ENCODE assay signal across 8 cellular contexts in the genomic region with DNA sequence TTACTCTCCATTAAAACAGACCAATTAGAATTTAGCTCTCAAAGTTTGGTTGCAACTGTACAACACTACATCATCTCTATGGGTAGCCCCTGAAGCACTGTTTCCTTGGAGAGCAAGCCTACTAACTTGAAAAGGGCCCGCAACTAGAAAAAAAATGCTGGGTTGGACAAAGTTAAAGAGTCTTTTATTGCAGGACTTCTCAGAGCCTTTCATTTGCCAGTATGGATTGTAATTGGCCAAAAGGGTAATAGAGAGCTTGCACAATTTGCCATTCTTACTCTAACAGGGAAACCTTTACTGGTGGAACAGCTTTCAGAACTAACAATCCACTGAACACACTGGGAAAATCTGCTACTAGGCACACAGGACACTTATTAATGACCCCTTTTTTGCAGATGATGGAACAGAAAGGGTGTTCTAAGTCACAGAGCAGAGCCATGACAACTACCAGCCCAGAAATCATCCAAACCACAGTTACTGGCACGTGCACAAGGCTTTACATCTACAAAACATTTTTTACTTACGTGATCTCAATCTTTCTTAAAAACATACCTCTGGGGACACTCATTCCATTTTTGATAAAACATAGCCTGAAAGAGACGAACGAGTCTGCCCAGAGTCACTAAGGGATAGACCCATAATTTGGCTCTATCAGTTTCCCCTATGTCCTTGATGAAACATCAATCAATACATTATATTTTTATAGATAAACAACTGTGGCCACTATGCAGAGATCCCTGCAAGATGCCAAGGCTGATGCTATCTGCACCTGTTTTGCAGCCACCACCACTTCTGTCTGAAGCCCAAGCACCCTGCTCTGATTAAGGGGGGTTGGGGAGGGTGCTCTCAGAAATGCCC.
DNase-seq lines count a peak whose midpoint lies in the region; ATAC-seq and TF ChIP-seq lines count a peak whose summit lies in the region.

No MANE protein-coding gene starts in this region.

- H3K4me3 ChIP-seq in GM06990 (replicated peaks; ENCODE audit: low read depth, low read length), result peak overlapping the region; percentile 77
- peak overlapping the region; percentile 63 for H3K4me3 ChIP-seq in choroid plexus epithelial cell (ENCODE audit: low read depth, low read length)
- no peak overlapping the region for H3K4me3 ChIP-seq in neuronal stem cell (ENCODE audit: low read length in 2 of 2)

- no peak overlapping the region for H3K4me2 ChIP-seq in neuronal stem cell (ENCODE audit: insufficient read depth, low read length, poor library complexity, severe bottlenecking)

- H3K4me1 ChIP-seq in neuronal stem cell (ENCODE audit: control insufficient read depth in 2 of 2, insufficient read depth in 1 of 2, low read depth in 1 of 2, low read length in 2 of 2), result peaks cover 3 to 11% of the 10 kb centered on the region in 2 donors

- POLR2A ChIA-PET in HEK293T (lab: Yijun Ruan, JAX), result no interaction called here

- no peak overlapping the region for H3K9ac ChIP-seq in neuronal stem cell (ENCODE audit: low read depth, low read length, poor library complexity)

- no peaks in the 10 kb centered on the region for H3K27me3 ChIP-seq in GM06990 (replicated peaks; ENCODE audit: control insufficient read depth, insufficient read depth, low read length)
- peaks cover 7 to 52% (median 35%) of the 10 kb centered on the region in 3 experiments for H3K27me3 ChIP-seq in neuronal stem cell (ENCODE audit: control insufficient read depth in 3 of 3, insufficient read depth in 3 of 3, low read depth in 1 of 3, low read length in 3 of 3)

- no peak overlapping the region for H2BK12ac ChIP-seq in neuronal stem cell (ENCODE audit: low read length)

- H3K14ac ChIP-seq in neuronal stem cell (ENCODE audit: low read length), result no peak overlapping the region

- H2AK5ac ChIP-seq in neuronal stem cell (ENCODE audit: low read depth, low read length), result peak overlapping the region; percentile 39

- no CpG with 5 or more reads among the region's 5 CpGs for WGBS in neuronal stem cell (ENCODE audit: extremely low coverage in 2 of 2, insufficient read length in 2 of 2, insufficient replicate concordance in 1 of 2), 2 donors

- H4K91ac ChIP-seq in neuronal stem cell (ENCODE audit: low read depth, low read length, poor library complexity), result no peak overlapping the region

- DNase-seq in GM06990 (ENCODE audit: extremely low read depth, insufficient read length) (no peak), NAMALWA (ENCODE audit: low spot score) (peak; percentile 55), choroid plexus epithelial cell (ENCODE audit: low read depth) (no peak), neuronal stem cell (ENCODE audit: low spot score) (no peak), HEK293T (ENCODE audit: extremely low spot score) (no peak), SIG-M5 (lab: John Stamatoyannopoulos, UW) (no peak)

- H2AFZ ChIP-seq in neuronal stem cell (ENCODE audit: low read length), result no peak overlapping the region

- H2BK15ac ChIP-seq in neuronal stem cell (ENCODE audit: low read length), result no peak overlapping the region

- H3K18ac ChIP-seq in neuronal stem cell (ENCODE audit: low read length), result no peak overlapping the region

- H3K9me3 ChIP-seq in neuronal stem cell (replicated peaks in 1 of 2; ENCODE audit: control insufficient read depth in 2 of 2, insufficient read depth in 1 of 2, low read depth in 1 of 2, low read length in 2 of 2), result peaks cover 0 to 3% of the 10 kb centered on the region in 2 donors

- H4K8ac ChIP-seq in neuronal stem cell (ENCODE audit: low read depth, low read length), result no peak overlapping the region

- CTCF ChIA-PET in HEK293T (lab: Yijun Ruan, JAX), result interaction anchor here (0.7 kb wide), 1 partner anchor 16 kb away, joined by 3 read pairs; no protein-coding TSS in a partner anchor

- ATAC-seq in HG03457 (IDR thresholded peaks at IDR 0.05; ENCODE audit: unreplicated experiment), result no peak
- no peak for ATAC-seq in HG03571 (IDR thresholded peaks at IDR 0.05; ENCODE audit: unreplicated experiment)

- no peak for TF ChIP-seq CTCF in GM06990 (IDR thresholded peaks at IDR 0.05; ENCODE audit: insufficient read depth, low read length, poor library complexity, severe bottlenecking)
- no peak for TF ChIP-seq CTCF in choroid plexus epithelial cell (conservative IDR thresholded peaks at IDR 0.05; ENCODE audit: low read depth, low read length)

- no peaks in the 10 kb centered on the region for H3K79me1 ChIP-seq in neuronal stem cell (ENCODE audit: low read depth, low read length)

- peak overlapping the region; percentile 80 for H3K23ac ChIP-seq in neuronal stem cell (ENCODE audit: low read depth, low read length, poor library complexity)

- no peak overlapping the region for H3K4ac ChIP-seq in neuronal stem cell (ENCODE audit: low read length)

- H3K36me3 ChIP-seq in GM06990 (ENCODE audit: control insufficient read depth, insufficient read depth, low read length) (no peaks in the 10 kb centered on the region; the same call in 1 of the 2 replicates), neuronal stem cell (replicated peaks in 1 of 2; ENCODE audit: control insufficient read depth in 2 of 2, insufficient read depth in 2 of 2, low read length in 2 of 2) (peaks cover 0 to 2% of the 10 kb centered on the region in 2 donors)

- H3K27ac ChIP-seq in neuronal stem cell (replicated peaks; ENCODE audit: low read length), result no peak overlapping the region

- H2BK120ac ChIP-seq in neuronal stem cell (ENCODE audit: low read depth, low read length), result no peak overlapping the region

- H2BK5ac ChIP-seq in neuronal stem cell (ENCODE audit: low read length), result no peak overlapping the region

TF ChIP-seq in HEK293T, 16 proteins besides CTCF, POLR2A, EP300 and RAD21:
- TF ChIP-seq SP1 (IDR thresholded peaks at IDR 0.05) (no peak), FOXA1 (IDR thresholded peaks at IDR 0.05) (no peak), ELF4 (IDR thresholded peaks at IDR 0.05) (no peak), ARNT (IDR thresholded peaks at IDR 0.05) (no peak), NFRKB (IDR thresholded peaks at IDR 0.05) (no peak), FOXM1 (IDR thresholded peaks at IDR 0.05; ENCODE audit: borderline replicate concordance) (no peak), FOXK2 (IDR thresholded peaks at IDR 0.05) (no peak), L3MBTL2 (conservative IDR thresholded peaks at IDR 0.05) (no peak), BHLHE40 (IDR thresholded peaks at IDR 0.05; ENCODE audit: borderline replicate concordance) (no peak), LEF1 (IDR thresholded peaks at IDR 0.05; ENCODE audit: borderline replicate concordance) (no peak), CTBP1 (IDR thresholded peaks at IDR 0.05; ENCODE audit: borderline replicate concordance) (no peak), TARDBP (IDR thresholded peaks at IDR 0.05) (no peak), SUZ12 (IDR thresholded peaks at IDR 0.05) (no peak)
- TF ChIP-seq, protein P1, sequence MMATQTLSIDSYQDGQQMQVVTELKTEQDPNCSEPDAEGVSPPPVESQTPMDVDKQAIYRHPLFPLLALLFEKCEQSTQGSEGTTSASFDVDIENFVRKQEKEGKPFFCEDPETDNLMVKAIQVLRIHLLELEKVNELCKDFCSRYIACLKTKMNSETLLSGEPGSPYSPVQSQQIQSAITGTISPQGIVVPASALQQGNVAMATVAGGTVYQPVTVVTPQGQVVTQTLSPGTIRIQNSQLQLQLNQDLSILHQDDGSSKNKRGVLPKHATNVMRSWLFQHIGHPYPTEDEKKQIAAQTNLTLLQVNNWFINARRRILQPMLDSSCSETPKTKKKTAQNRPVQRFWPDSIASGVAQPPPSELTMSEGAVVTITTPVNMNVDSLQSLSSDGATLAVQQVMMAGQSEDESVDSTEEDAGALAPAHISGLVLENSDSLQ (IDR thresholded peaks at IDR 0.05), result no peak

Comparison
In these comparisons a context has a peak if more than half of its experiments do, and no peak if none do; other contexts are left out.
1. H3K4me3 ChIP-seq: peak in GM06990 (single experiment) and choroid plexus epithelial cell (single experiment); none in neuronal stem cell (0 of 2).